16 cellular contexts compared by ENCODE assay signal in genomic region chr7:20033621-20034200, GRCh38.
A peak's percentile ranks its signal among the peaks of the same experiment; 100 is the strongest.
DNase-seq lines count a peak whose midpoint lies in the region; ATAC-seq and TF ChIP-seq lines count a peak whose summit lies in the region.
"Had no signal": no experiment of that assay in that cellular context is flagged by ENCODE, and none has a peak within 500 bp of the region (broad histone marks: within the 10 kb centered on the region; RNA-seq: fewer than 3 reads in every experiment).

No MANE protein-coding gene starts in this region.

- H3K36me3 ChIP-seq in rectal smooth muscle tissue (ENCODE audit: control insufficient read depth, insufficient read depth, low read length) = no peaks in the 10 kb centered on the region
- H3K36me3 ChIP-seq: HAP-1, right lobe of liver had no signal

- H3K4me3 ChIP-seq in fibroblast of pulmonary artery (replicated peaks; ENCODE audit: low read depth, low read length) = no peak overlapping the region
- no peak overlapping the region for H3K4me3 ChIP-seq in rectal smooth muscle tissue (ENCODE audit: low read length)
- H3K4me3 ChIP-seq: GM12878, HAP-1, right lobe of liver had no signal

- H3K27me3 ChIP-seq in rectal smooth muscle tissue (ENCODE audit: control insufficient read depth, insufficient read depth, low read length) = no peaks in the 10 kb centered on the region
- H3K27me3 ChIP-seq: right lobe of liver had no signal

- no peak for ATAC-seq in esophagus mucosa
- ATAC-seq: activated CD4-positive, CD25-positive, alpha-beta regulatory T cell treated with anti-CD3 and anti-CD28 coated beads, Interleukin-2, amount 50 U/mL, for 24 hours; activated T-cell treated with anti-CD3 and anti-CD28 coated beads, Interleukin-2, amount 50 U/mL, for 72 hours; GM12878; right lobe of liver had no signal

- no peak overlapping the region for H3K9ac ChIP-seq in rectal smooth muscle tissue (ENCODE audit: low read length)

- no peak for TF ChIP-seq CTCF in fibroblast of pulmonary artery (IDR thresholded peaks at IDR 0.05; ENCODE audit: low read length, missing control alignments)

- H3K4me1 ChIP-seq in rectal smooth muscle tissue (ENCODE audit: control insufficient read depth, insufficient read depth, low read length) = peaks cover 6% of the 10 kb centered on the region
- H3K4me1 ChIP-seq: HAP-1, right lobe of liver had no signal

- H3K27ac ChIP-seq in rectal smooth muscle tissue (ENCODE audit: low read depth, low read length) = peak overlapping the region; percentile 3
- H3K27ac ChIP-seq: right lobe of liver had no signal

- DNase-seq in GM03348 (ENCODE audit: low spot score) (peak; percentile 70), RPMI7951 (ENCODE audit: low read depth) (peak; percentile 93), fibroblast of pulmonary artery (ENCODE audit: low read depth) (peak; percentile 47), AML-193 (lab: John Stamatoyannopoulos, UW) (no peak), DMS 273 (lab: John Stamatoyannopoulos, UW; ENCODE audit: unreplicated experiment) (no peak), NCI-H1436 treated with DMSO at 0.1 percent for 48 hours (lab: John Stamatoyannopoulos, UW) (no peak)
- DNase-seq: activated T-cell treated with anti-CD3 and anti-CD28 coated beads, Interleukin-2, amount 50 U/mL, for 72 hours; immature natural killer cell; NCI-H1105; NCI-H69; right lobe of liver had no signal

Comparison
In these comparisons a context has a peak if more than half of its experiments do, and no peak if none do; other contexts are left out.
1. DNase-seq: peak in GM03348 (single experiment), RPMI7951 (single experiment) and fibroblast of pulmonary artery (single experiment); none in AML-193 (0 of 2), DMS 273 (single experiment) and NCI-H1436 treated with DMSO at 0.1 percent for 48 hours (single experiment).